Comparison of ENCODE assay signal across 27 cellular contexts in the genomic region with DNA sequence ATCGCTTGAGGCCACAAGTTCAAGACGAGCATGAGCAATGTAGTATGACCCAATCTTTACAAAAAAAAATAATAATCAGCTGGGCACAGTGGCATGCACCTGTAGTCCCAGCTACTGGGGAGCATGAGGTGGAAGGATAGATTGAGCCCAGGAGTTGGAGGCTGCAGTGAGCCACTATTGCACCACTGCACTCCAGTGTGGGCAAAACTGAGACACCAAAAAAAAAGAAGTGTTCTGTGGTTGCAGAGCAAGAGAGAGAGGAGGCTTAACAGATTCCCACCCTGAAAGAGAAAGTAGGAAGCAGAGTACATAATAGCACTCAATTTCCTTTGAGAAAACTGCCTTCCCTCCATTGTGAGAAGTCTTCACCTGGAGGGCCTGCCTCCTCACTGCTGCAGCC. TPM values are rescaled to one million over a fixed set of nuclear protein-coding genes. Genes with fewer than 3 reads are reported as not detected.
DNase-seq lines count a peak whose midpoint lies in the region; ATAC-seq and TF ChIP-seq lines count a peak whose summit lies in the region.
"Had no signal": no experiment of that assay in that cellular context is flagged by ENCODE, and none has a peak within 500 bp of the region (broad histone marks: within the 10 kb centered on the region; RNA-seq: fewer than 3 reads in every experiment).

No MANE protein-coding gene starts in this region.

- no peak for TF ChIP-seq POLR2A in breast epithelium (IDR thresholded peaks at IDR 0.05)

- H3K36me3 Mint-ChIP-seq in MCF 10A (ENCODE audit: insufficient read depth, unreplicated experiment), result peaks cover 43% of the 10 kb centered on the region
- H3K36me3 Mint-ChIP-seq: IgD-negative memory B cell had no signal

- no peak overlapping the region for H3K4me3 ChIP-seq in breast epithelium
- H3K4me3 ChIP-seq: esophagus muscularis mucosa, GM23248, MG63, psoas muscle had no signal

- no peaks in the 10 kb centered on the region for H3K9me3 ChIP-seq in breast epithelium
- H3K9me3 ChIP-seq: esophagus muscularis mucosa, MG63, neutrophil, psoas muscle had no signal

- H3K4me1 Mint-ChIP-seq in MCF 10A (ENCODE audit: insufficient read depth, unreplicated experiment), result no peaks in the 10 kb centered on the region

- TF ChIP-seq CTCF in breast epithelium (IDR thresholded peaks at IDR 0.05), result no peak
- TF ChIP-seq CTCF in MCF 10A (IDR thresholded peaks at IDR 0.05; ENCODE audit: unreplicated experiment), result no peak

- no peak overlapping the region for H3K27ac Mint-ChIP-seq in MCF 10A (ENCODE audit: low read depth, unreplicated experiment)
- H3K27ac Mint-ChIP-seq: endodermal cell, IgD-negative memory B cell, type B pancreatic cell had no signal

- CTCF ChIA-PET in MCF 10A (lab: Yijun Ruan, JAX), result interaction anchor here (0.7 to 14.6 kb wide), 6 partner anchors 9 to 204 kb away, joined by 3 to 318 read pairs (median 6); no protein-coding TSS in a partner anchor

- H3K9me3 Mint-ChIP-seq in MCF 10A (ENCODE audit: unreplicated experiment), result no peaks in the 10 kb centered on the region
- H3K9me3 Mint-ChIP-seq: endodermal cell, IgD-negative memory B cell, type B pancreatic cell had no signal

- intact Hi-C loops in breast epithelium (cut with DNase I; ENCODE audit: low total_unique reads) (loop anchor here (5.0 kb wide), 1 partner anchor 190 kb away; no protein-coding TSS in a partner anchor), MCF 10A (cut with micrococcal nuclease) (no loop called here)

- H3K27me3 Mint-ChIP-seq in MCF 10A (ENCODE audit: insufficient read depth, unreplicated experiment), result no peaks in the 10 kb centered on the region
- H3K27me3 Mint-ChIP-seq: IgD-negative memory B cell, type B pancreatic cell had no signal

- DNase-seq in breast epithelium (ENCODE audit: low spot score in 2 of 2), result no peak
- no peak for DNase-seq in MCF 10A (ENCODE audit: unreplicated experiment)
- DNase-seq in NOMO-1 treated with DMSO at 0.1 percent for 48 hours (lab: John Stamatoyannopoulos, UW; ENCODE audit: unreplicated experiment), result peak; percentile 61
- no peak for DNase-seq in RPMI8226
- DNase-seq in HT-29 (ENCODE audit: low spot score), result no peak
- DNase-seq in stimulated activated CD4-positive, alpha-beta T cell treated with anti-CD3 and anti-CD28 coated beads, Interleukin-2, amount 100 ng/mL, for 24 hours, result no peak
- DNase-seq in AML-193 (lab: John Stamatoyannopoulos, UW), result no peak
- DNase-seq: activated CD4-positive, alpha-beta T cell treated with anti-CD3 and anti-CD28 coated beads, Interleukin-2, amount 50 U/mL, for 1 hour; activated naive CD4-positive, alpha-beta T cell treated with anti-CD3 and anti-CD28 coated beads, Interleukin-2, amount 50 U/mL, for 16 hours; cortex of kidney; endodermal cell; foreskin melanocyte; GF-D8; GM23248; left cardiac atrium; mammary epithelial cell; MG63; NCI-H1694; NCI-H2171 treated with DMSO at 0.1 percent for 48 hours; NCI-H526; psoas muscle; T-helper 9 cell had no signal

- H3K36me3 ChIP-seq in breast epithelium, result no peaks in the 10 kb centered on the region
- H3K36me3 ChIP-seq: neutrophil had no signal

- no peak overlapping the region for H3K4me3 Mint-ChIP-seq in MCF 10A (ENCODE audit: unreplicated experiment)
- H3K4me3 Mint-ChIP-seq: endodermal cell, IgD-negative memory B cell, type B pancreatic cell had no signal

- no peaks in the 10 kb centered on the region for H3K27me3 ChIP-seq in breast epithelium
- H3K27me3 ChIP-seq: esophagus muscularis mucosa, MG63, neutrophil had no signal

- H3K27ac ChIP-seq in breast epithelium, result peak overlapping the region; percentile 29 to 38
- H3K27ac ChIP-seq: esophagus muscularis mucosa, GM23248, neutrophil, psoas muscle had no signal

- POLR2A ChIA-PET in MCF 10A (lab: Yijun Ruan, JAX), result interaction anchor here (0.6 to 2.2 kb wide), 2 partner anchors 119 to 204 kb away, joined by 3 to 5 read pairs; a partner anchor contains a TSS

- no TSS peak for BruUV-seq in MCF 10A (replicated peaks; lab: Mats Ljungman, UMichigan)

- ATAC-seq in HG03108 (IDR thresholded peaks at IDR 0.05; ENCODE audit: unreplicated experiment), result peak; percentile 39
- ATAC-seq: left cardiac atrium, psoas muscle had no signal

- no peaks in the 10 kb centered on the region for H3K4me1 ChIP-seq in breast epithelium
- H3K4me1 ChIP-seq: psoas muscle had no signal

RNA-seq across cellular contexts. Expression of a gene that starts 52.6 kb away (rescaled TPM):
- total RNA-seq in breast epithelium, result 10 to 100 TPM; 38.7 to 83.0 (median 45.2) TPM
- total RNA-seq in MCF 10A (2022), result 46.8 and 89.1 TPM in 2 replicates
- 14.1 and 15.2 TPM in 2 replicates for total RNA-seq in HT-29 (2014; rRNA removed; shearing (Covaris generic))

RNA-seq across cellular contexts. Expression of a gene that starts 58.3 kb away (rescaled TPM):
- total RNA-seq in breast epithelium, result 10 to 100 TPM; 44.9 to 58.7 (median 54.7) TPM
- total RNA-seq in MCF 10A (2022), result 57.4 and 73.2 TPM in 2 replicates
- total RNA-seq in HT-29 (2014; rRNA removed; shearing (Covaris generic)), result 14.8 and 20.3 TPM in 2 replicates
